34 cellular contexts compared by ENCODE assay signal in the genomic region with DNA sequence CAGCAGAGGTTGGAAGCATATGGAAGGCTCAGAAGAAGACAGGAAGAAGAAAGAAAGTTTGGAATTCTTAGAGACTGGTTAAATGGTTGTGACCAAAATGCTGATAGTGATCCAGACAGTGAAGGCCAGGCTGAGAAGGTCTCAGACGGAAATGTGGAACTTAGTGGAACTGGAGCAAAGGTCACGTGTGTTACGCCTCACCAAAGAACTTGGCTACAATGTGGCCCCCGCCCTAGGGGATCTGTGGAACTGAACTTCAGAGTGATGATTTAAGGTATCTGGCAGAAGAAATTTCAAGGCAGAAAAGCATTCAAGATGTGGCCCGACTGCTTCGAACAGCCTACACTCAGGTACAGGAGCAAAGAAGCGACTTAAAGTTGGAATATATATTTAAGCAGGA.
DNase-seq lines count a peak whose midpoint lies in the region; ATAC-seq, FAIRE-seq and TF ChIP-seq lines count a peak whose summit lies in the region.
"Had no signal": no experiment of that assay in that cellular context is flagged by ENCODE, and none has a peak within 500 bp of the region (broad histone marks: within the 10 kb centered on the region; RNA-seq: fewer than 3 reads in every experiment).

No MANE protein-coding gene starts in this region.

- H3K27me3 ChIP-seq in right lobe of liver (no peaks in the 10 kb centered on the region), HepG2 (ENCODE audit: control insufficient read depth in 1 of 2, insufficient read depth in 2 of 2, low read length in 2 of 2) (no peaks in the 10 kb centered on the region), parathyroid adenoma (ENCODE audit: control insufficient read depth, insufficient read depth, low read length) (no peaks in the 10 kb centered on the region), BE2C (no peaks in the 10 kb centered on the region)
- H3K27me3 ChIP-seq: SJCRH30, uterus had no signal

- H3K36me3 ChIP-seq in right lobe of liver (no peaks in the 10 kb centered on the region), HepG2 (replicated peaks in 1 of 2; ENCODE audit: control insufficient read depth in 1 of 2, insufficient read depth in 2 of 2, low read length in 2 of 2) (no peaks in the 10 kb centered on the region), parathyroid adenoma (ENCODE audit: control insufficient read depth, insufficient read depth, low read length) (no peaks in the 10 kb centered on the region), BE2C (no peaks in the 10 kb centered on the region)
- H3K36me3 ChIP-seq: lower lobe of right lung, SJCRH30, uterus, WERI-Rb-1 had no signal

- H3K27ac Mint-ChIP-seq in activated CD8-positive, alpha-beta memory T cell treated with anti-CD3 and anti-CD28 coated beads, Interleukin-2, amount 10 ng/mL, durations not matched to agents 7 days and 5 days = no peak overlapping the region
- H3K27ac Mint-ChIP-seq: activated naive CD8-positive, alpha-beta T cell treated with anti-CD3 and anti-CD28 coated beads, Interleukin-2, amount 10 ng/mL, durations not matched to agents 7 days and 5 days; endodermal cell; naive thymus-derived CD8-positive, alpha-beta T cell had no signal

- FAIRE-seq in HepG2 (lab: Jason Lieb, UNC) = no peak
- FAIRE-seq: astrocyte, kidney, RCC 7860 had no signal

- H2AFZ ChIP-seq in HepG2 (ENCODE audit: low read length) (no peak overlapping the region), parathyroid adenoma (no peak overlapping the region)

- no peaks in the 10 kb centered on the region for H3K27me3 Mint-ChIP-seq in activated CD8-positive, alpha-beta memory T cell treated with anti-CD3 and anti-CD28 coated beads, Interleukin-2, amount 10 ng/mL, durations not matched to agents 7 days and 5 days
- H3K27me3 Mint-ChIP-seq: activated naive CD8-positive, alpha-beta T cell treated with anti-CD3 and anti-CD28 coated beads, Interleukin-2, amount 10 ng/mL, durations not matched to agents 7 days and 5 days; naive thymus-derived CD8-positive, alpha-beta T cell had no signal

- POLR2A ChIA-PET in HepG2 (lab: Yijun Ruan, JAX) = no interaction called here

- no peak overlapping the region for H3K27ac ChIP-seq in right lobe of liver
- H3K27ac ChIP-seq in HepG2 (ENCODE audit: extremely low read length, insufficient read depth, low read length) = no peak overlapping the region
- no peak overlapping the region for H3K27ac ChIP-seq in parathyroid adenoma
- H3K27ac ChIP-seq: lower lobe of right lung, SJCRH30, uterus, WERI-Rb-1 had no signal

- ATAC-seq in right lobe of liver (peak in 3 of 4 donors; percentile 33 to 64 (median 39)), HepG2 (no peak), GM21447 (IDR thresholded peaks at IDR 0.05; ENCODE audit: unreplicated experiment) (no peak)
- ATAC-seq in activated CD8-positive, alpha-beta memory T cell treated with anti-CD3 and anti-CD28 coated beads, Interleukin-2, amount 10 ng/mL, durations not matched to agents 7 days and 5 days = no peak
- ATAC-seq: naive thymus-derived CD8-positive, alpha-beta T cell; stimulated activated naive CD8-positive, alpha-beta T cell treated with anti-CD3 and anti-CD28 coated beads, Interleukin-15, Interleukin-2, amounts not matched to agents 100 U/mL and 50 U/mL, for 24 hours had no signal

- TF ChIP-seq CTCF in right lobe of liver (IDR thresholded peaks at IDR 0.05) = no peak
- TF ChIP-seq CTCF in HepG2 (CRISPR knock-in tag; IDR thresholded peaks at IDR 0.05) = no peak
- TF ChIP-seq CTCF in fibroblast of mammary gland (conservative IDR thresholded peaks at IDR 0.05; ENCODE audit: control insufficient read depth, insufficient read depth, low read depth, low read length) = no peak
- TF ChIP-seq CTCF in parathyroid adenoma (IDR thresholded peaks at IDR 0.05) = no peak
- no peak for TF ChIP-seq CTCF in BE2C (IDR thresholded peaks at IDR 0.05; ENCODE audit: low read depth, low read length)

- TF ChIP-seq EP300 in HepG2 (IDR thresholded peaks at IDR 0.05; ENCODE audit: low read depth in 2 of 2, low read length in 2 of 2) = no peak
- no peak for TF ChIP-seq EP300 in HepG2 (CRISPR knock-in tag; IDR thresholded peaks at IDR 0.05; ENCODE audit: borderline replicate concordance)

- no peak overlapping the region for H3K4me3 Mint-ChIP-seq in activated CD8-positive, alpha-beta memory T cell treated with anti-CD3 and anti-CD28 coated beads, Interleukin-2, amount 10 ng/mL, durations not matched to agents 7 days and 5 days
- H3K4me3 Mint-ChIP-seq: activated naive CD8-positive, alpha-beta T cell treated with anti-CD3 and anti-CD28 coated beads, Interleukin-2, amount 10 ng/mL, durations not matched to agents 7 days and 5 days; endodermal cell; naive thymus-derived CD8-positive, alpha-beta T cell had no signal

- no TSS peak for BruUV-seq in HepG2 (replicated peaks; lab: Mats Ljungman, UMichigan)

- no peaks in the 10 kb centered on the region for H3K9me3 Mint-ChIP-seq in activated CD8-positive, alpha-beta memory T cell treated with anti-CD3 and anti-CD28 coated beads, Interleukin-2, amount 10 ng/mL, durations not matched to agents 7 days and 5 days (ENCODE audit: low read depth)
- H3K9me3 Mint-ChIP-seq: activated naive CD8-positive, alpha-beta T cell treated with anti-CD3 and anti-CD28 coated beads, Interleukin-2, amount 10 ng/mL, durations not matched to agents 7 days and 5 days had no signal

- in situ Hi-C loops in HepG2 (cut with HindIII; ENCODE audit: extremely low pct_ligation_motif_present, low pct_unique_long_range_greater_than_20kb) = no loop called here

- H3K36me3 Mint-ChIP-seq in activated CD8-positive, alpha-beta memory T cell treated with anti-CD3 and anti-CD28 coated beads, Interleukin-2, amount 10 ng/mL, durations not matched to agents 7 days and 5 days = peaks cover 2% of the 10 kb centered on the region

- intact Hi-C loops in right lobe of liver (cut with DNase I) (no loop called here), HepG2 (cut with micrococcal nuclease; ENCODE audit: unreplicated experiment) (no loop called here)

- TF ChIP-seq POLR2A in right lobe of liver (IDR thresholded peaks at IDR 0.05) (no peak), HepG2 (IDR thresholded peaks at IDR 0.05; ENCODE audit: insufficient read depth in 1 of 2, low read depth in 2 of 2, low read length in 2 of 2) (no peak)

- H3K4me3 ChIP-seq in right lobe of liver (no peak overlapping the region), HepG2 (replicated peaks in 1 of 3; ENCODE audit: insufficient read depth in 1 of 3, low read depth in 2 of 3, low read length in 3 of 3) (no peak overlapping the region), fibroblast of mammary gland (ENCODE audit: control insufficient read depth, low read depth, low read length) (no peak overlapping the region), parathyroid adenoma (ENCODE audit: low read depth, low read length) (no peak overlapping the region), BE2C (ENCODE audit: low read depth, low read length) (no peak overlapping the region)
- H3K4me3 ChIP-seq: lower lobe of right lung, SJCRH30, uterus had no signal

- no peaks in the 10 kb centered on the region for H4K20me1 ChIP-seq in HepG2 (ENCODE audit: insufficient read depth, low read length)

- CTCF ChIA-PET in HepG2 (lab: Yijun Ruan, JAX; ENCODE audit: low intra/inter-chr PET ratio, low total read pairs) = no interaction called here
- CTCF ChIA-PET in activated CD8-positive, alpha-beta memory T cell treated with anti-CD3 and anti-CD28 coated beads, Interleukin-2, amount 10 ng/mL, durations not matched to agents 7 days and 5 days (lab: Charles Lee) = no interaction called here

- DNase-seq in right lobe of liver (no peak), HepG2 (ENCODE audit: low spot score) (no peak), fibroblast of mammary gland (ENCODE audit: low read depth) (peak; percentile 4), nucleus accumbens (lab: John Stamatoyannopoulos, UW) (no peak), BE2C (no peak)
- no peak for DNase-seq in activated CD8-positive, alpha-beta memory T cell treated with anti-CD3 and anti-CD28 coated beads, Interleukin-2, amount 10 ng/mL, durations not matched to agents 7 days and 5 days
- DNase-seq: activated CD4-positive, alpha-beta T cell treated with anti-CD3 and anti-CD28 coated beads for 48 hours; activated effector memory CD4-positive, alpha-beta T cell treated with Interleukin-2 at 50 U/mL for 16 hours; activated naive CD8-positive, alpha-beta T cell treated with anti-CD3 and anti-CD28 coated beads, Interleukin-2, amount 10 ng/mL, durations not matched to agents 7 days and 5 days; activated T-cell treated with anti-CD3 and anti-CD28 coated beads, Interleukin-2, amount 50 U/mL, for 1 hour; caudate nucleus; DMS 273 treated with DMSO at 0.1 percent for 48 hours; EL; endodermal cell; foreskin fibroblast; H7; kidney; lower lobe of right lung; naive thymus-derived CD8-positive, alpha-beta T cell; NCI-H1436; NCI-H2081 treated with DMSO at 0.1 percent for 48 hours; NCI-H226; NCI-H526 treated with DMSO at 0.1 percent for 48 hours; occipital lobe; SJCRH30; stimulated activated CD4-positive, alpha-beta T cell treated with anti-CD3 and anti-CD28 coated beads, Interleukin-1b, Interleukin-23, amount 100 ng/mL, for 48 hours; stimulated activated naive CD8-positive, alpha-beta T cell treated with anti-CD3 and anti-CD28 coated beads, Interleukin-15, Interleukin-2, amounts not matched to agents 100 U/mL and 50 U/mL, for 24 hours; SW 1271; uterus; WERI-Rb-1 had no signal

- TF ChIP-seq RAD21 in HepG2 (CRISPR knock-in tag; IDR thresholded peaks at IDR 0.05) = no peak

- WGBS in right lobe of liver (ENCODE audit: insufficient coverage, low coverage, low lambda C conversion rate, missing lambda C conversion rate) = 62% methylated on average over 7 of the region's 7 CpGs
- WGBS in HepG2 (ENCODE audit: low lambda C conversion rate) = 50% methylated on average over 7 of the region's 7 CpGs

- no peaks in the 10 kb centered on the region for H3K9me3 ChIP-seq in right lobe of liver
- H3K9me3 ChIP-seq in HepG2 (ENCODE audit: low read length) = no peaks in the 10 kb centered on the region
- H3K9me3 ChIP-seq in parathyroid adenoma (ENCODE audit: control insufficient read depth, low read length) = no peaks in the 10 kb centered on the region
- H3K9me3 ChIP-seq in BE2C = 0 out of 2 replicates have a peak, but pooled peaks cover 3% of the 10 kb centered on the region
- H3K9me3 ChIP-seq: lower lobe of right lung, SJCRH30, uterus had no signal

- no peaks in the 10 kb centered on the region for H3K79me2 ChIP-seq in HepG2 (ENCODE audit: insufficient read depth, low read length)
- peaks cover 2% of the 10 kb centered on the region for H3K79me2 ChIP-seq in parathyroid adenoma

- H3K4me1 ChIP-seq in right lobe of liver (peaks cover 0 to 6% (median 0%) of the 10 kb centered on the region in 4 donors), HepG2 (ENCODE audit: insufficient read depth, low read length) (peaks cover 5% of the 10 kb centered on the region; the same call in 1 of the 2 replicates), parathyroid adenoma (no peaks in the 10 kb centered on the region), BE2C (no peaks in the 10 kb centered on the region)
- H3K4me1 ChIP-seq: SJCRH30, uterus had no signal

- H3K4me2 ChIP-seq in HepG2 (ENCODE audit: low read depth, low read length) (no peak overlapping the region; the same call in 1 of the 2 replicates), parathyroid adenoma (ENCODE audit: low read length) (peak overlapping the region; percentile 41)

- H3K4me1 Mint-ChIP-seq in activated CD8-positive, alpha-beta memory T cell treated with anti-CD3 and anti-CD28 coated beads, Interleukin-2, amount 10 ng/mL, durations not matched to agents 7 days and 5 days = peaks cover 5% of the 10 kb centered on the region

- H3K9ac ChIP-seq in HepG2 (ENCODE audit: insufficient read depth, low read depth, low read length) (no peak overlapping the region), parathyroid adenoma (no peak overlapping the region)

Comparison
In these comparisons a context has a peak if more than half of its experiments do, and no peak if none do; other contexts are left out.
1. ATAC-seq: peak in right lobe of liver (3 of 4); none in HepG2 (single experiment), activated CD8-positive, alpha-beta memory T cell treated with anti-CD3 and anti-CD28 coated beads, Interleukin-2, amount 10 ng/mL, durations not matched to agents 7 days and 5 days (single experiment) and GM21447 (single experiment).